Comparison of ENCODE assay signal across 8 cellular contexts in genomic region chr3:3126477-3127431, GRCh38. TPM values are rescaled to one million over a fixed set of nuclear protein-coding genes. Genes with fewer than 3 reads are reported as not detected.
A peak's percentile ranks its signal among the peaks of the same experiment; 100 is the strongest.
DNase-seq lines count a peak whose midpoint lies in the region; ATAC-seq and TF ChIP-seq lines count a peak whose summit lies in the region.

Gene TRNT1, plus strand, starts transcription at chr3:3126940. Its CDS starts 2,101 bp downstream, at chr3:3129041.

- WGBS in upper lobe of left lung, 2 donors, result 1 to 7% methylated on average over 11 to 73 of the region's 100 CpGs

- no peaks in the 10 kb centered on the region for H3K9me3 ChIP-seq in upper lobe of left lung

- H3K27me3 ChIP-seq in upper lobe of left lung, result no peaks in the 10 kb centered on the region

- peaks cover 25% of the 10 kb centered on the region for H3K36me3 Mint-ChIP-seq in T-helper 1 cell treated with Interleukin-12 subunit alpha and Interleukin-12 subunit beta and Interleukin-4 antibody, amounts not matched to agents 30 μg/mL and 1 μg/mL, for 36 hours (ENCODE audit: low read depth)

- H3K4me1 Mint-ChIP-seq in T-helper 1 cell treated with Interleukin-12 subunit alpha and Interleukin-12 subunit beta and Interleukin-4 antibody, amounts not matched to agents 30 μg/mL and 1 μg/mL, for 36 hours (ENCODE audit: low read depth), result peaks cover 27% of the 10 kb centered on the region

- peak in 1 of 4 donors; percentile 71 for TF ChIP-seq EP300 in upper lobe of left lung (IDR thresholded peaks at IDR 0.05)

- TF ChIP-seq CTCF in upper lobe of left lung (IDR thresholded peaks at IDR 0.05), result peak in 3 of 6 experiments; percentile 18 to 31 (median 28)

- peaks cover 13 to 24% (median 17%) of the 10 kb centered on the region in 4 donors for H3K4me1 ChIP-seq in upper lobe of left lung

- H3K36me3 ChIP-seq in upper lobe of left lung, result peaks cover 0 to 28% (median 20%) of the 10 kb centered on the region in 4 donors

- no peaks in the 10 kb centered on the region for H3K27me3 Mint-ChIP-seq in T-helper 1 cell treated with Interleukin-12 subunit alpha and Interleukin-12 subunit beta and Interleukin-4 antibody, amounts not matched to agents 30 μg/mL and 1 μg/mL, for 36 hours (ENCODE audit: low read depth)

- TF ChIP-seq POLR2A in upper lobe of left lung (IDR thresholded peaks at IDR 0.05), result peak in 3 of 4 donors; percentile 63 to 97 (median 95)

- H3K27ac Mint-ChIP-seq in T-helper 1 cell treated with Interleukin-12 subunit alpha and Interleukin-12 subunit beta and Interleukin-4 antibody, amounts not matched to agents 30 μg/mL and 1 μg/mL, for 36 hours, result peak within 1 kb of the TSS; percentile 92

- peak within 1 kb of the TSS; percentile 96 for H3K4me3 Mint-ChIP-seq in T-helper 1 cell treated with Interleukin-12 subunit alpha and Interleukin-12 subunit beta and Interleukin-4 antibody, amounts not matched to agents 30 μg/mL and 1 μg/mL, for 36 hours

- ATAC-seq in GM18498 (IDR thresholded peaks at IDR 0.05; ENCODE audit: unreplicated experiment) (peak; percentile 97), HG02884 (IDR thresholded peaks at IDR 0.05; ENCODE audit: unreplicated experiment) (peak; percentile 87), left cardiac atrium (peak; percentile 99), upper lobe of left lung (ENCODE audit: low FRiP score in 2 of 2) (peak; percentile 97 to 98)

- peak within 1 kb of the TSS; percentile 90 to 94 (median 93) for H3K27ac ChIP-seq in upper lobe of left lung

- intact Hi-C loops in left cardiac atrium (cut with DNase I), result loop anchor here in 1 of 2 donors (10.0 kb wide), 1 partner anchor 48 kb away; the partner anchor contains the start of gene CRBN
- intact Hi-C loops in posterior vena cava (cut with DNase I), result no loop called here

- peak; percentile 75 for DNase-seq in NCI-H146 treated with DMSO at 0.1 percent for 48 hours (lab: John Stamatoyannopoulos, UW; ENCODE audit: unreplicated experiment)
- peak; percentile 83 for DNase-seq in amniotic stem cell (lab: John Stamatoyannopoulos, UW)
- DNase-seq in left cardiac atrium, result peak; percentile 98
- peak; percentile 99 for DNase-seq in posterior vena cava (ENCODE audit: low spot score)
- DNase-seq in upper lobe of left lung, result peak; percentile 97 to 99

- peak within 1 kb of the TSS; percentile 60 to 82 (median 66) for H3K4me3 ChIP-seq in upper lobe of left lung

- no peaks in the 10 kb centered on the region for H3K9me3 Mint-ChIP-seq in T-helper 1 cell treated with Interleukin-12 subunit alpha and Interleukin-12 subunit beta and Interleukin-4 antibody, amounts not matched to agents 30 μg/mL and 1 μg/mL, for 36 hours

RNA-seq across cellular contexts. Expression of gene TRNT1, which starts in this region (rescaled TPM):
- total RNA-seq in left cardiac atrium (10 to 100 TPM; 15.6 to 16.1 TPM), posterior vena cava (10 to 100 TPM; 23.2 to 23.6 TPM), upper lobe of left lung (10 to 100 TPM in 5 of 6 donors, 1 to 10 TPM in 1; 9.2 to 35.6 (median 21.6) TPM)

Comparison
In these comparisons a context has a peak if more than half of its experiments do, and no peak if none do; other contexts are left out.
1. Peak in every context shown above with its lines: DNase-seq, ATAC-seq, H3K4me3 ChIP-seq and H3K27ac ChIP-seq.